25 cellular contexts compared by ENCODE assay signal in the genomic region with DNA sequence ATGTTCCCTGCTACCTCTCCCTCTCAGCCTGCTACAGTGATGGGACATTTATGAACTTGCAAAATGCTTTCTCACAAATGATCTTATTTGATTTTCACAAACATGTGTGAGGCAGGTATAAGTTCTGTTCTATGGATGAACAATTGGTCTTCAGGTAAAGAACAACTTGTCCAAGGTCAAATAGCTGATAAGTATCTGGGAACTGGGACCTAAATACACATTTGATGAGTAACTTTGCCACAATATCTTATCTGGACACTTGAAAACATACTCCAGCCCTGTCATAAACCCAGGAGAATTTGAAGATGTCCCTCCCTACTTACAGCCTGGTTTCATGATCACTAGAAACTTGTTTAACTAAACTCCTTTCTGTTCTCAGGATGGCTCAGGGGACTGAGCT. TPM values are rescaled to one million over a fixed set of nuclear protein-coding genes. Genes with fewer than 3 reads are reported as not detected.
DNase-seq lines count a peak whose midpoint lies in the region; ATAC-seq, FAIRE-seq and TF ChIP-seq lines count a peak whose summit lies in the region.
"Had no signal": no experiment of that assay in that cellular context is flagged by ENCODE, and none has a peak within 500 bp of the region (broad histone marks: within the 10 kb centered on the region; RNA-seq: fewer than 3 reads in every experiment).

No MANE protein-coding gene starts in this region.

- no peak for TF ChIP-seq EP300 in GM12878 (IDR thresholded peaks at IDR 0.05; ENCODE audit: borderline replicate concordance in 1 of 2, control insufficient read depth in 1 of 2, low read depth in 2 of 2, low read length in 2 of 2)

- H3K4me3 ChIP-seq in GM12878 = no peak overlapping the region
- no peak overlapping the region for H3K4me3 ChIP-seq in mesenchymal stem cell (ENCODE audit: insufficient read depth in 1 of 2, low read depth in 1 of 2, low read length in 2 of 2)
- H3K4me3 ChIP-seq: A549, BLaER1 had no signal

- H3K4me1 ChIP-seq in GM12878 (ENCODE audit: control insufficient read depth, insufficient read depth, low read length) = no peaks in the 10 kb centered on the region
- no peaks in the 10 kb centered on the region for H3K4me1 ChIP-seq in mesenchymal stem cell (ENCODE audit: control insufficient read depth, insufficient read depth, low read depth, low read length)
- H3K4me1 ChIP-seq: A549 had no signal

- POLR2A ChIA-PET in GM12878 (lab: Charles Lee) = no interaction called here

- H2BK15ac ChIP-seq in mesenchymal stem cell (ENCODE audit: low read depth, poor library complexity, severe bottlenecking) = no peak overlapping the region

- H4K8ac ChIP-seq in mesenchymal stem cell (ENCODE audit: low read length) = no peak overlapping the region

- H2BK12ac ChIP-seq in mesenchymal stem cell (ENCODE audit: low read length in 2 of 2) = no peak overlapping the region

- RAD21 ChIA-PET in GM12878 (lab: Charles Lee; ENCODE audit: unreplicated experiment) = no interaction called here

- SMC1A ChIA-PET in GM12878 (lab: Charles Lee; ENCODE audit: uncharacterized antibody, unreplicated experiment) = interaction anchor here (0.7 to 1.2 kb wide), 2 partner anchors 25 to 101 kb away, joined by 3 read pairs; no protein-coding TSS in a partner anchor

- no peak overlapping the region for H3K4me3 Mint-ChIP-seq in endothelial cell (ENCODE audit: unreplicated experiment)
- H3K4me3 Mint-ChIP-seq in T-helper 17 cell = no peak overlapping the region
- H3K4me3 Mint-ChIP-seq: CD14-positive monocyte; CD4-positive, alpha-beta memory T cell; CD8-positive, alpha-beta memory T cell had no signal

- H3K9me3 ChIP-seq in GM12878 (replicated peaks; ENCODE audit: control insufficient read depth, insufficient read depth, low read length) = no peaks in the 10 kb centered on the region
- H3K9me3 ChIP-seq in mesenchymal stem cell (ENCODE audit: control insufficient read depth, low read length) = no peaks in the 10 kb centered on the region
- no peaks in the 10 kb centered on the region for H3K9me3 ChIP-seq in T-helper 17 cell (ENCODE audit: control insufficient read depth, low read length, poor library complexity, severe bottlenecking)
- H3K9me3 ChIP-seq: A549, BE2C, BLaER1 had no signal

- no peak overlapping the region for H3K14ac ChIP-seq in mesenchymal stem cell (ENCODE audit: low read length in 2 of 2)

- BruUV-seq in GM12878 (replicated peaks; lab: Mats Ljungman, UMichigan) = no TSS peak

- H3K27ac ChIP-seq in GM12878 (ENCODE audit: control insufficient read depth, insufficient read depth) = no peak overlapping the region
- H3K27ac ChIP-seq in mesenchymal stem cell (ENCODE audit: low read length, poor library complexity, severe bottlenecking) = no peak overlapping the region
- H3K27ac ChIP-seq: 22Rv1, A549, BLaER1 had no signal

- intact Hi-C loops in GM12878 (cut with micrococcal nuclease; ENCODE audit: unreplicated experiment) = no loop called here

- H3K4ac ChIP-seq in mesenchymal stem cell (ENCODE audit: low read depth in 1 of 2, low read length in 2 of 2) = no peak overlapping the region

- FAIRE-seq in GM12878 (lab: Jason Lieb, UNC) = peak; percentile 7
- FAIRE-seq: A549, GM12891 had no signal

- peaks cover 49% of the 10 kb centered on the region for H3K4me1 Mint-ChIP-seq in endothelial cell (ENCODE audit: unreplicated experiment)
- peaks cover 2% of the 10 kb centered on the region for H3K4me1 Mint-ChIP-seq in T-helper 17 cell
- H3K4me1 Mint-ChIP-seq: CD14-positive monocyte; CD4-positive, alpha-beta memory T cell; CD4-positive, CD25-positive, alpha-beta regulatory T cell; CD8-positive, alpha-beta memory T cell had no signal

- H3K4me2 ChIP-seq in GM12878 (ENCODE audit: control insufficient read depth, insufficient read depth) (no peak overlapping the region), mesenchymal stem cell (ENCODE audit: low read length, poor library complexity, severe bottlenecking) (no peak overlapping the region)
- H3K4me2 ChIP-seq: A549, BLaER1 had no signal

- no peaks in the 10 kb centered on the region for H3K79me1 ChIP-seq in mesenchymal stem cell (replicated peaks; ENCODE audit: low read length, poor library complexity, severe bottlenecking)

- H3K36me3 ChIP-seq in GM12878 (ENCODE audit: control insufficient read depth in 2 of 2, insufficient read depth in 2 of 2, low read length in 1 of 2) = no peaks in the 10 kb centered on the region
- no peaks in the 10 kb centered on the region for H3K36me3 ChIP-seq in mesenchymal stem cell (ENCODE audit: control insufficient read depth in 1 of 2, insufficient read depth in 2 of 2, low read depth in 1 of 2, low read length in 2 of 2)
- H3K36me3 ChIP-seq: BE2C had no signal

- in situ Hi-C loops in GM12878 (cut with MboI) = no loop called here

- no peak overlapping the region for H2BK5ac ChIP-seq in mesenchymal stem cell (ENCODE audit: low read depth, low read length, poor library complexity, severe bottlenecking)

- no peak for TF ChIP-seq POLR2A in GM12878 (IDR thresholded peaks at IDR 0.05; ENCODE audit: low read depth, low read length)

- no peak overlapping the region for H4K91ac ChIP-seq in mesenchymal stem cell (ENCODE audit: low read length)

- H3K23ac ChIP-seq in mesenchymal stem cell (ENCODE audit: low read length in 2 of 2) = no peak overlapping the region

- CTCF ChIA-PET in GM12878 (lab: Yijun Ruan, JAX) = no interaction called here

- H3K18ac ChIP-seq in mesenchymal stem cell (ENCODE audit: low read depth in 1 of 2, low read length in 2 of 2) = no peak overlapping the region

- H3K27ac Mint-ChIP-seq in endothelial cell (ENCODE audit: unreplicated experiment) = peak overlapping the region; percentile 91
- no peak overlapping the region for H3K27ac Mint-ChIP-seq in T-helper 17 cell
- H3K27ac Mint-ChIP-seq: CD14-positive monocyte; CD4-positive, alpha-beta memory T cell; CD4-positive, CD25-positive, alpha-beta regulatory T cell; CD8-positive, alpha-beta memory T cell had no signal

- H3K36me3 Mint-ChIP-seq in endothelial cell (ENCODE audit: low read depth, unreplicated experiment) (peaks cover 19% of the 10 kb centered on the region), T-helper 17 cell (ENCODE audit: low read depth) (no peaks in the 10 kb centered on the region)
- H3K36me3 Mint-ChIP-seq: CD14-positive monocyte; CD4-positive, alpha-beta memory T cell; CD4-positive, CD25-positive, alpha-beta regulatory T cell; CD8-positive, alpha-beta memory T cell had no signal

- H3K27me3 ChIP-seq in GM12878 (replicated peaks in 1 of 2; ENCODE audit: control insufficient read depth in 2 of 2, insufficient read depth in 2 of 2, low read length in 1 of 2) = peaks cover under 1 to 5% of the 10 kb centered on the region in 2 experiments; a peak in 2 of 4 replicates
- peaks cover 44 to 80% of the 10 kb centered on the region in 2 experiments for H3K27me3 ChIP-seq in mesenchymal stem cell (ENCODE audit: control insufficient read depth in 1 of 2, insufficient read depth in 1 of 2, low read length in 2 of 2)
- H3K27me3 ChIP-seq: BE2C, BLaER1 had no signal

- no peak for TF ChIP-seq RAD21 in GM12878 (IDR thresholded peaks at IDR 0.05; ENCODE audit: insufficient read depth, low read depth, low read length)

- H3K9me3 Mint-ChIP-seq in endothelial cell (ENCODE audit: unreplicated experiment) = no peaks in the 10 kb centered on the region
- H3K9me3 Mint-ChIP-seq: CD14-positive monocyte; CD4-positive, alpha-beta memory T cell had no signal

- H3K9ac ChIP-seq in GM12878 (ENCODE audit: control insufficient read depth, insufficient read depth, low read length) (no peak overlapping the region), mesenchymal stem cell (ENCODE audit: low read length) (no peak overlapping the region)
- H3K9ac ChIP-seq: BLaER1 had no signal

- no peak overlapping the region for H2BK120ac ChIP-seq in mesenchymal stem cell (ENCODE audit: low read depth, low read length)

- H2AFZ ChIP-seq in GM12878 (ENCODE audit: control insufficient read depth, low read depth, low read length) (no peak overlapping the region), mesenchymal stem cell (ENCODE audit: low read depth, low read length) (no peak overlapping the region)

- H3K79me2 ChIP-seq in GM12878 (ENCODE audit: control insufficient read depth, insufficient read depth, low read length) = no peaks in the 10 kb centered on the region

- TF ChIP-seq CTCF in GM12878 (IDR thresholded peaks at IDR 0.05 in 2 of 3, conservative IDR thresholded peaks at IDR 0.05 in 1 of 3; ENCODE audit: control insufficient read depth in 2 of 3, extremely low read depth in 1 of 3, insufficient read depth in 1 of 3, low read depth in 3 of 3, low read length in 3 of 3) = no peak
- no peak for TF ChIP-seq CTCF in endothelial cell (IDR thresholded peaks at IDR 0.05; ENCODE audit: unreplicated experiment)

- no peak overlapping the region for H2AK5ac ChIP-seq in mesenchymal stem cell (ENCODE audit: low read length, severe bottlenecking)

- ATAC-seq in GM12878 (no peak), T-helper 17 cell (no peak)
- ATAC-seq: A549 had no signal

- DNase-seq in GM12878 (ENCODE audit: low read depth, low spot score) (no peak), endothelial cell (ENCODE audit: low spot score) (no peak), mesenchymal stem cell (peak; percentile 49), SK-N-DZ (ENCODE audit: low spot score) (no peak), T-helper 17 cell (no peak), NCI-H82 treated with DMSO at 0.1 percent for 48 hours (lab: John Stamatoyannopoulos, UW; ENCODE audit: unreplicated experiment) (no peak)
- DNase-seq: AML-193; BE2C; C1 segment of cervical spinal cord; CD4-positive, alpha-beta memory T cell; CD4-positive, CD25-positive, alpha-beta regulatory T cell; CD8-positive, alpha-beta memory T cell; COR-L47; DMS 273 treated with DMSO at 0.1 percent for 48 hours; DMS153; DMS53; DMS79; DND-41; EL; GDM1 had no signal

- H3K27me3 Mint-ChIP-seq in endothelial cell (ENCODE audit: unreplicated experiment) (peaks cover 7% of the 10 kb centered on the region), T-helper 17 cell (peaks cover 51% of the 10 kb centered on the region)

- no peaks in the 10 kb centered on the region; the same call in 1 of the 2 replicates for H4K20me1 ChIP-seq in GM12878 (ENCODE audit: control insufficient read depth, insufficient read depth)

RNA-seq across cellular contexts. Expression of gene LRRN2, which starts 23.0 kb away (rescaled TPM):
- not detected in 2 replicates for total RNA-seq in GM12878 (2013; cell fraction: nucleolus; rRNA removed)
- total RNA-seq in GM12878 (2014; rRNA removed) = not detected in 2 replicates
- not detected in 2 replicates for total RNA-seq in GM12878 (2014; rRNA removed; fragmentation: Illumina TruSeq; extraction: Trizol)
- total RNA-seq in GM12878 (2021) = 0.05 TPM in 1 of 2 replicates, not detected in the other
- polyA plus RNA-seq in GM12878 (2011; ENCODE audit: low read depth) = 0.13 TPM
- polyA plus RNA-seq in GM12878 (2011; rRNA removed) = not detected in 2 replicates
- not detected in 2 replicates for polyA plus RNA-seq in GM12878 (2011; cell fraction: cytosol; rRNA removed)
- polyA plus RNA-seq in GM12878 (2011; cell fraction: nucleus; rRNA removed) = not detected in 2 replicates
- 0.13 and 0.27 TPM in 2 replicates for polyA plus RNA-seq in GM12878 (2012)
- polyA plus RNA-seq in GM12878 (2014; fragmentation: Illumina TruSeq; extraction: Trizol) = not detected in 2 replicates
- polyA plus RNA-seq in GM12878 (2014; fragmentation: Nextera tagmentation; extraction: Ambion mirVana) = not detected
- not detected in 2 replicates for polyA plus RNA-seq in GM12878 (2014; rRNA removed)
- polyA plus RNA-seq in GM12878 (2016; fragmentation: Nextera tagmentation; extraction: Ambion mirVana) = not detected
- polyA minus RNA-seq in GM12878 (2011; rRNA and poly(A)+ RNA removed) = not detected in 2 replicates
- not detected in 2 replicates for polyA minus RNA-seq in GM12878 (2011; cell fraction: cytosol; rRNA and poly(A)+ RNA removed)
- not detected in 2 replicates for polyA minus RNA-seq in GM12878 (2011; cell fraction: nucleus; rRNA and poly(A)+ RNA removed)
- 71.1 TPM for total RNA-seq in endothelial cell (ENCODE audit: unreplicated experiment)
- 11.9 TPM for polyA plus RNA-seq in mesenchymal stem cell (2013, experiment 1 of 2)
- polyA plus RNA-seq in mesenchymal stem cell (2013, experiment 2 of 2) = 11.8 TPM
- 1.8 and 2.0 TPM in 2 replicates for polyA plus RNA-seq in SK-N-DZ (2014; cell fraction: cytosol; rRNA removed)
- polyA plus RNA-seq in SK-N-DZ (2014; cell fraction: nucleus; rRNA removed) = 1.6 and 2.1 TPM in 2 replicates
- total RNA-seq in T-helper 17 cell = not detected
- total RNA-seq: CD4-positive, alpha-beta memory T cell; CD4-positive, CD25-positive, alpha-beta regulatory T cell; CD8-positive, alpha-beta memory T cell had no signal
- polyA plus RNA-seq: CD14-positive monocyte; CD4-positive, alpha-beta memory T cell; CD8-positive, alpha-beta memory T cell had no signal

Comparison
In these comparisons a context has a peak if more than half of its experiments do, and no peak if none do; other contexts are left out.
1. RNA of gene LRRN2, which starts 23.0 kb away (total RNA-seq): 71.1 TPM in endothelial cell (single experiment); not detected in T-helper 17 cell and 0.05 TPM in GM12878; every median in the first group is over 10 times any median in the second.